In genomic region chr12:54603173-54603814, GRCh38 we compare ENCODE assay signal across 8 cellular contexts. TPM values are rescaled to one million over a fixed set of nuclear protein-coding genes. Genes with fewer than 3 reads are reported as not detected.
DNase-seq lines count a peak whose midpoint lies in the region; ATAC-seq, FAIRE-seq and TF ChIP-seq lines count a peak whose summit lies in the region.
"Had no signal": no experiment of that assay in that cellular context is flagged by ENCODE, and none has a peak within 500 bp of the region (broad histone marks: within the 10 kb centered on the region; RNA-seq: fewer than 3 reads in every experiment).

No MANE protein-coding gene starts in this region.

- H3K36me3 Mint-ChIP-seq in T-helper 17 cell (ENCODE audit: low read depth) = peaks cover 21% of the 10 kb centered on the region

- DNase-seq in GM12891 (ENCODE audit: insufficient read length, low spot score) (peak; percentile 63), HCEC 1CT (peak; percentile 74), MG63 (peak; percentile 58), T-helper 17 cell (peak; percentile 23 to 47 (median 29)), amniotic stem cell (lab: John Stamatoyannopoulos, UW) (peak; percentile 41), hypothalamus (lab: John Stamatoyannopoulos, UW) (peak in 29 of 51 donors; percentile 9 to 80 (median 31))
- DNase-seq in stimulated activated CD4-positive, alpha-beta T cell treated with anti-CD3 and anti-CD28 coated beads, Interleukin-12 subunit alpha, Interleukin-12 subunit beta, amount 100 ng/mL, for 24 hours (ENCODE audit: low read depth in 2 of 2) = peak; percentile 35 to 55

- H3K27me3 ChIP-seq in MG63 = peaks cover 3% of the 10 kb centered on the region; the same call in 1 of the 2 replicates

- H3K36me3 ChIP-seq in MG63 = no peaks in the 10 kb centered on the region

- no peak overlapping the region for H3K4me3 Mint-ChIP-seq in T-helper 17 cell

- H3K4me3 ChIP-seq in MG63 = no peak overlapping the region
- H3K4me3 ChIP-seq: skin epidermis had no signal

- H3K27me3 Mint-ChIP-seq in T-helper 17 cell = peaks cover 37% of the 10 kb centered on the region

- peak; percentile 87 for FAIRE-seq in GM12891 (lab: Jason Lieb, UNC)

- TF ChIP-seq POLR2A in GM12891 (IDR thresholded peaks at IDR 0.05; ENCODE audit: low read depth, low read length) = no peak

- H3K27ac Mint-ChIP-seq in T-helper 17 cell = no peak overlapping the region

- H3K4me1 Mint-ChIP-seq in T-helper 17 cell = peaks cover 12% of the 10 kb centered on the region

- H3K9me3 ChIP-seq in MG63 (no peaks in the 10 kb centered on the region), T-helper 17 cell (ENCODE audit: control insufficient read depth, low read length, poor library complexity, severe bottlenecking) (no peaks in the 10 kb centered on the region)

- ATAC-seq in T-helper 17 cell = peak; percentile 97

TF ChIP-seq in GM12891, 5 proteins besides CTCF, POLR2A, EP300 and RAD21:
- TF ChIP-seq SPI1 (IDR thresholded peaks at IDR 0.05; ENCODE audit: low read depth, low read length) (no peak), TAF1 (IDR thresholded peaks at IDR 0.05; ENCODE audit: low read depth, low read length) (no peak), POU2F2 (IDR thresholded peaks at IDR 0.05; ENCODE audit: low read depth, low read length) (no peak), PAX5 (IDR thresholded peaks at IDR 0.05; ENCODE audit: insufficient read depth, low read length, severe bottlenecking) (no peak), POLR2AphosphoS5 (IDR thresholded peaks at IDR 0.05; ENCODE audit: low read depth, low read length) (no peak)

RNA-seq across cellular contexts. Expression of gene PPP1R1A, which starts 14.8 kb away (rescaled TPM):
- polyA plus RNA-seq in GM12891 (2012; ENCODE audit: low read depth, missing spikeins) = 0.05 TPM
- not detected in 2 replicates for total RNA-seq in MG63 (2014; rRNA removed; shearing (Covaris generic); ENCODE audit: low replicate concordance)
- total RNA-seq in T-helper 17 cell = not detected

RNA-seq across cellular contexts. Expression of gene LACRT, which starts 31.4 kb away (rescaled TPM):
- polyA plus RNA-seq in GM12891 (2012; ENCODE audit: low read depth, missing spikeins) = not detected
- total RNA-seq in MG63 (2014; rRNA removed; shearing (Covaris generic); ENCODE audit: low replicate concordance) = not detected in 2 replicates
- not detected for total RNA-seq in T-helper 17 cell

RNA-seq across cellular contexts. Expression of gene DCD, which starts 44.9 kb away (rescaled TPM):
- not detected for polyA plus RNA-seq in GM12891 (2012; ENCODE audit: low read depth, missing spikeins)
- not detected in 2 replicates for total RNA-seq in MG63 (2014; rRNA removed; shearing (Covaris generic); ENCODE audit: low replicate concordance)
- not detected for total RNA-seq in T-helper 17 cell

RNA-seq across cellular contexts. Expression of gene PDE1B, which starts 53.9 kb away (rescaled TPM):
- 2.3 TPM for polyA plus RNA-seq in GM12891 (2012; ENCODE audit: low read depth, missing spikeins)
- not detected in 2 replicates for total RNA-seq in MG63 (2014; rRNA removed; shearing (Covaris generic); ENCODE audit: low replicate concordance)
- 10 to 100 TPM; 11.6 to 12.5 TPM for total RNA-seq in T-helper 17 cell
